Comparison of ENCODE assay signal across 1 cellular context in genomic region chr3:147838650-147839049, GRCh38.
TF ChIP-seq lines count a peak whose summit lies in the region.

No MANE protein-coding gene starts in this region.

TF ChIP-seq in SK-N-SH treated with all-trans-retinoic acid at 6 μM for 48 hours, 23 proteins besides CTCF, POLR2A, EP300 and RAD21 (continued from another document):
- TF ChIP-seq PATZ1 (CRISPR knock-in tag; IDR thresholded peaks at IDR 0.05; ENCODE audit: borderline replicate concordance) (no peak), TOX (CRISPR knock-in tag; IDR thresholded peaks at IDR 0.05; ENCODE audit: borderline replicate concordance) (no peak), TCF4 (CRISPR knock-in tag; IDR thresholded peaks at IDR 0.05; ENCODE audit: borderline replicate concordance) (no peak), ESRRG (CRISPR knock-in tag; IDR thresholded peaks at IDR 0.05) (no peak), TSHZ2 (CRISPR knock-in tag; IDR thresholded peaks at IDR 0.05) (no peak), ZNF565 (CRISPR knock-in tag; conservative IDR thresholded peaks at IDR 0.05; ENCODE audit: low read depth) (no peak), PPARA (CRISPR knock-in tag; IDR thresholded peaks at IDR 0.05; ENCODE audit: borderline replicate concordance) (no peak), GLIS3 (CRISPR knock-in tag; IDR thresholded peaks at IDR 0.05) (no peak), ZFP30 (CRISPR knock-in tag; IDR thresholded peaks at IDR 0.05) (no peak)
